In the genomic region with DNA sequence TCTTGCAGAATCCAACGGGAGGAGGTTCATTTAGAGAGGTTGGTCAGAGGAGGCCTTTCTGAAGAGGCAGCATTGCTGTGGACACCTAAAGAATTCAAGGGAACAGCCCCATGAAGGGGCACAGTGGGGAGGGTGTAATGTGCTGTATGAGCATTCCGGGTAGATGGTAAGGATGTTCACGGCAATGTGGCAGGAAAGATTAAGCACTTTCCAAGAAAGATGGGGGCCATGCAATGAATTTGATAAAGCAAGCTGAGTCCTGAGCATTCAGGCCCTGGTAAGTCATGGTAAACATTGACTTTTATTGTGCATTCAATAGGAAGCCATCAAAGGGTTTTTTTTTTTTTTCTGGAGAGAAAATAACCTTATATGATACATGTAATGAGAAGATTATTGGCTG, we compare ENCODE assay signal across 24 cellular contexts.
"Had no signal": no experiment of that assay in that cellular context is flagged by ENCODE, and none has a peak within 500 bp of the region (broad histone marks: within the 10 kb centered on the region; RNA-seq: fewer than 3 reads in every experiment).

No MANE protein-coding gene starts in this region.

- DNase-seq: dermis blood vessel endothelial cell; dorsolateral prefrontal cortex; effector CD4-positive, alpha-beta T cell; effector memory CD8-positive, alpha-beta T cell; foreskin keratinocyte; heart left ventricle; hypothalamus; immature natural killer cell; islet precursor cell; kidney; kidney glomerular epithelial cell; left lung; left ventricle myocardium superior; lower lobe of right lung; mesendoderm; midbrain; naive thymus-derived CD4-positive, alpha-beta T cell had no signal

- H3K36me3 ChIP-seq: esophagus muscularis mucosa, gastroesophageal sphincter, heart left ventricle, left lung, lower lobe of right lung had no signal

- H3K27me3 Mint-ChIP-seq: effector memory CD8-positive, alpha-beta T cell had no signal

- H3K4me2 ChIP-seq: hepatocyte had no signal

- H3K4me3 Mint-ChIP-seq: effector memory CD8-positive, alpha-beta T cell; immature natural killer cell; naive thymus-derived CD4-positive, alpha-beta T cell had no signal

- H3K4me1 ChIP-seq: esophagus muscularis mucosa, foreskin keratinocyte, gastroesophageal sphincter, heart left ventricle, left lung, lower lobe of right lung had no signal

- H3K27ac ChIP-seq: coronary artery, dorsolateral prefrontal cortex, esophagus muscularis mucosa, foreskin keratinocyte, gastroesophageal sphincter, heart left ventricle, hepatocyte, left lung, lower lobe of right lung had no signal

- H3K9me3 ChIP-seq: esophagus muscularis mucosa, gastroesophageal sphincter, heart left ventricle, left lung, lower lobe of right lung had no signal

- H3K36me3 Mint-ChIP-seq: immature natural killer cell; naive thymus-derived CD4-positive, alpha-beta T cell had no signal

- H3K4me1 Mint-ChIP-seq: immature natural killer cell; naive thymus-derived CD4-positive, alpha-beta T cell had no signal

- FAIRE-seq: colon, endothelial cell of umbilical vein, frontal cortex, kidney had no signal

- H3K27ac Mint-ChIP-seq: effector memory CD8-positive, alpha-beta T cell; immature natural killer cell; naive thymus-derived CD4-positive, alpha-beta T cell had no signal

- ATAC-seq: effector memory CD8-positive, alpha-beta T cell; foreskin keratinocyte; gastroesophageal sphincter; heart left ventricle; left lung; left ventricle myocardium superior; lower lobe of right lung; naive thymus-derived CD4-positive, alpha-beta T cell had no signal

- H3K9me3 Mint-ChIP-seq: immature natural killer cell had no signal

- H3K27me3 ChIP-seq: dorsolateral prefrontal cortex, esophagus muscularis mucosa, foreskin keratinocyte, gastroesophageal sphincter, heart left ventricle, hepatocyte, left lung had no signal

- H2AFZ ChIP-seq: hepatocyte had no signal

- H3K4me3 ChIP-seq: coronary artery, dorsolateral prefrontal cortex, esophagus muscularis mucosa, gastroesophageal sphincter, heart left ventricle, hepatocyte, left lung, lower lobe of right lung had no signal
